In the genomic region with DNA sequence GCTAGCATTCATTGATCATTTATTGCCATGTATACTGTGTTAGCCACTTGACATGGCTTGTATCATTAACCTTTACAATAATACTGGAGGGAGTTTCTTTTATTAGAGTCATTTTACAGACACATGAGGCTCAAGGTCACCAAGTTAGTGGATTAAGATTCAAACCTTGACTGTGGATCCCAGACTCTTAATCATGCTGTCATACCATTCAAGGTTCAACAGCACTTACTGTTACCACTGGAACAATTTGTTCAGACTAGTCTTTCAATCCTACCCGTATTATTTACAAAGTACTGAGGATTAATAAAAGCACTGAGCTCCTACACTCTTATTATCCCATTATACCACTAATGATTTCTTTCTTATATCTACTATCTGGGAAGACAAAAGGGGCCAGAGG, we compare ENCODE assay signal across 8 cellular contexts. TPM values are rescaled to one million over a fixed set of nuclear protein-coding genes. Genes with fewer than 3 reads are reported as not detected.
DNase-seq lines count a peak whose midpoint lies in the region; FAIRE-seq and TF ChIP-seq lines count a peak whose summit lies in the region.

No MANE protein-coding gene starts in this region.

- POLR2A ChIA-PET in GM10248 (lab: Yijun Ruan, JAX) = interaction anchor here (0.8 to 1.2 kb wide), 2 partner anchors 62 to 75 kb away, joined by 5 to 6 read pairs; no protein-coding TSS in a partner anchor

- CTCF ChIA-PET in GM10248 (lab: Yijun Ruan, JAX) = interaction anchor here (1.0 to 11.2 kb wide), 9 partner anchors 11 to 792 kb away, joined by 3 to 128 read pairs (median 6); a partner anchor contains a TSS

- TF ChIP-seq CTCF in fibroblast of the aortic adventitia (IDR thresholded peaks at IDR 0.05; ENCODE audit: insufficient read depth, low read length) (no peak), GM10248 (IDR thresholded peaks at IDR 0.05; ENCODE audit: control extremely low read depth, extremely low read depth, low read depth, missing control alignments) (no peak), GM13976 (IDR thresholded peaks at IDR 0.05; ENCODE audit: borderline replicate concordance, control extremely low read depth, extremely low read depth, insufficient read depth, missing control alignments) (no peak)

- DNase-seq in GM18507 (ENCODE audit: extremely low spot score, insufficient read length, low read depth) (no peak), SK-N-DZ (ENCODE audit: low spot score) (peak; percentile 5), fibroblast of the aortic adventitia (ENCODE audit: low read depth) (no peak), skeletal muscle cell (ENCODE audit: low read depth) (no peak), cerebellum (ENCODE audit: low spot score) (no peak), GM10248 (ENCODE audit: extremely low spot score) (no peak), G401 (ENCODE audit: low spot score) (no peak), GM13976 (ENCODE audit: low spot score) (no peak)

- peak overlapping the region; percentile 83 for H3K4me3 ChIP-seq in fibroblast of the aortic adventitia (ENCODE audit: low read depth, low read length)
- H3K4me3 ChIP-seq in skeletal muscle cell (ENCODE audit: low read depth, low read length) = peak overlapping the region; percentile 70

- FAIRE-seq in GM18507 (lab: Jason Lieb, UNC) = peak; percentile 69

- in situ Hi-C loops in G401 (cut with HindIII; ENCODE audit: low sequenced_read_pairs) (no loop called here), GM13976 (cut with MboI; ENCODE audit: low sequenced_read_pairs, unreplicated experiment) (loop anchor here (25.0 kb wide), 1 partner anchor 389 kb away; a partner anchor contains a TSS)

RNA-seq across cellular contexts. Expression of a gene that starts 1.2 kb away (rescaled TPM):
- polyA plus RNA-seq in SK-N-DZ (2014; cell fraction: cytosol; rRNA removed) = 27.6 and 28.1 TPM in 2 replicates
- polyA plus RNA-seq in SK-N-DZ (2014; cell fraction: nucleus; rRNA removed) = 24.5 and 26.3 TPM in 2 replicates
- total RNA-seq in fibroblast of the aortic adventitia (ENCODE audit: low replicate concordance) (17.0 and 18.0 TPM in 2 replicates), cerebellum (18.9 TPM)
- 4.2 and 5.0 TPM in 2 replicates for total RNA-seq in G401 (2014; rRNA removed; shearing (Covaris generic))

RNA-seq across cellular contexts. Expression of a gene that starts 15.6 kb away (rescaled TPM):
- 0.17 and 1.8 TPM in 2 replicates for polyA plus RNA-seq in SK-N-DZ (2014; cell fraction: cytosol; rRNA removed)
- 0.50 and 1.8 TPM in 2 replicates for polyA plus RNA-seq in SK-N-DZ (2014; cell fraction: nucleus; rRNA removed)
- total RNA-seq in fibroblast of the aortic adventitia (ENCODE audit: low replicate concordance) (0.27 and 1.6 TPM in 2 replicates), cerebellum (1.7 TPM)
- 0.06 TPM in 1 of 2 replicates, not detected in the other for total RNA-seq in G401 (2014; rRNA removed; shearing (Covaris generic))

RNA-seq across cellular contexts. Expression of a gene that starts 26.8 kb away (rescaled TPM):
- 2.2 and 2.9 TPM in 2 replicates for polyA plus RNA-seq in SK-N-DZ (2014; cell fraction: cytosol; rRNA removed)
- 5.1 and 6.4 TPM in 2 replicates for polyA plus RNA-seq in SK-N-DZ (2014; cell fraction: nucleus; rRNA removed)
- total RNA-seq in fibroblast of the aortic adventitia (ENCODE audit: low replicate concordance) = 0.81 and 0.98 TPM in 2 replicates
- total RNA-seq in cerebellum = 13.3 TPM
- not detected in 2 replicates for total RNA-seq in G401 (2014; rRNA removed; shearing (Covaris generic))
